1 cellular context compared by ENCODE assay signal in the genomic region with DNA sequence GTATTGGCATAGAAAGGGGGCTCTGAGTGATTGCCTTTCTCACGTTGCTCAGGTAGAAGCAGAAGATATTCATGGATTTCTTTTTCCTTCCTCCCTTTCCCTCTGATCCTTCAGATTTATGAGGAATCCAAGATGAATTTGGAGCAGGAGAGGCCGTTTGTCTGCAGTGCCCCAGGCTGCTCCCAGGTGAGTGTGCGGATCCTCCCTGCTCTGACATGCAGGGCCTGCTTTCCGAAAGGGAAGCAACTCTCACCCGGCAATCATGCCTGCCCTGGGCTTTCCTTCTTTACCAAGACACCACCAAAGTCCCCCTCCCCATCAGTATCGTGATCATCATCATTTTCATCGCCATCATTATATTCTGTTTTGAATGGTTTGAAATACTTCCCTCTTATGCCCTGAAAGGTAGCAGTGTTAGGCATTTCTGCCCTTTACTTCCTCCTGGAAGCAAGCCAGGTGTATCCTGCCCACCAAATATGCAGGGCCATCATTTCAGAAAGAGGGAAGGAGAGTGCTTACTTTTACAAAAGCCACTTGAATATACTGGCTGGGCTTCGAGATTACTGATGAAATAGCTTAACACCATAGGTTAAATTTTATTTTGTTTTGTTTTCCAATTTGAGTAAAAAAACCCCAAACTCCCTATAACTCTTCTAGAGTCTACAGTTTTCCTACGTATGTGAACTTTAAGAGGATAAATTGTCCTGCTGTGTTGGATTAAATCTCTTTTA.
TF ChIP-seq lines count a peak whose summit lies in the region.

No MANE protein-coding gene starts in this region.

TF ChIP-seq in H1, 55 proteins besides CTCF, POLR2A, EP300 and RAD21 (continued from another document):
- TF ChIP-seq, protein P1, sequence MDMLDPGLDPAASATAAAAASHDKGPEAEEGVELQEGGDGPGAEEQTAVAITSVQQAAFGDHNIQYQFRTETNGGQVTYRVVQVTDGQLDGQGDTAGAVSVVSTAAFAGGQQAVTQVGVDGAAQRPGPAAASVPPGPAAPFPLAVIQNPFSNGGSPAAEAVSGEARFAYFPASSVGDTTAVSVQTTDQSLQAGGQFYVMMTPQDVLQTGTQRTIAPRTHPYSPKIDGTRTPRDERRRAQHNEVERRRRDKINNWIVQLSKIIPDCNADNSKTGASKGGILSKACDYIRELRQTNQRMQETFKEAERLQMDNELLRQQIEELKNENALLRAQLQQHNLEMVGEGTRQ (IDR thresholded peaks at IDR 0.05; ENCODE audit: low read length) = no peak
- no peak for TF ChIP-seq MAFK (IDR thresholded peaks at IDR 0.05; ENCODE audit: low read depth, low read length)
